Comparison of ENCODE assay signal across 20 cellular contexts in the genomic region with DNA sequence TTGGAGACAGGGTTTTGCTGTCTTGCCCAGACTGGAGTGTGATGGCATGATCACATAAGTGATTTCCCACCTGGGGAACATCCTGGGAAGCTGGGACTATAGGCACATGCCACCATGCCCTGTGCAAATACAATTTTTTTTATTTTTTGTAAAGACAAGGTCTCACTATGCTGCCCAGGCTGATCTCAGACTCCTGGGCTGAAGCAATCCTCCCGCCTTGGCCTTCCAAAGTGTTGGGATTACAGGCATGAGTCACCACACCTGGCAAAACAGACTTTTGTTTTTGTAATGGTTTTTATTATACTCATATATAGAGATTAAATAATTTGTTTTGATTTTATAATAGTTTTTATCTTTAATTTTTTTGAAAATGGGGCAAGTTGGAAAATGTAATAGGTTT. TPM values are rescaled to one million over a fixed set of nuclear protein-coding genes. Genes with fewer than 3 reads are reported as not detected.
DNase-seq lines count a peak whose midpoint lies in the region; ATAC-seq, FAIRE-seq and TF ChIP-seq lines count a peak whose summit lies in the region.
"Had no signal": no experiment of that assay in that cellular context is flagged by ENCODE, and none has a peak within 500 bp of the region (broad histone marks: within the 10 kb centered on the region; RNA-seq: fewer than 3 reads in every experiment).

No MANE protein-coding gene starts in this region.

- H3K9me3 ChIP-seq in small intestine (ENCODE audit: control insufficient read depth, low read depth), result no peaks in the 10 kb centered on the region
- H3K9me3 ChIP-seq: BLaER1 treated with 17β-estradiol and CSF1 and Interleukin-3, amounts not matched to agents 10 nM and 100 nM; SK-N-SH had no signal

- WGBS in small intestine, 3 donors, result 57 to 77% (median 62%) methylated on average over 1 of the region's 1 CpG

- peak; percentile 27 for DNase-seq in LHCN-M2 (ENCODE audit: low read depth)
- DNase-seq in bronchial epithelial cell (ENCODE audit: low read depth), result peak; percentile 21
- DNase-seq in fibroblast of the aortic adventitia (ENCODE audit: low read depth), result peak; percentile 41
- peak; percentile 35 for DNase-seq in small intestine
- DNase-seq in cerebellum (ENCODE audit: low spot score), result no peak
- DNase-seq: CD8-positive, alpha-beta T cell; DMS79; H7; KG1; NCI-H1092; NCI-H1436 treated with DMSO at 0.1 percent for 48 hours; NCI-H2029; NCI-H526; PC-3; RPMI8226; SHP77 treated with DMSO at 0.1 percent for 48 hours; SK-N-SH had no signal

- no peak for FAIRE-seq in bronchial epithelial cell (lab: Jason Lieb, UNC)
- FAIRE-seq in small intestine (lab: Jason Lieb, UNC), result no peak

- H3K4me3 ChIP-seq in bronchial epithelial cell (ENCODE audit: low read depth, low read length), result no peak overlapping the region
- H3K4me3 ChIP-seq in fibroblast of the aortic adventitia (ENCODE audit: low read depth, low read length), result no peak overlapping the region
- no peak overlapping the region for H3K4me3 ChIP-seq in small intestine (ENCODE audit: low read depth in 1 of 2, low read length in 2 of 2)
- H3K4me3 ChIP-seq: BLaER1 treated with 17β-estradiol and CSF1 and Interleukin-3, amounts not matched to agents 10 nM and 100 nM had no signal

- no peak overlapping the region for H3K27ac ChIP-seq in small intestine (ENCODE audit: low read depth in 1 of 2, low read length in 1 of 2)
- H3K27ac ChIP-seq: BLaER1 treated with 17β-estradiol and CSF1 and Interleukin-3, amounts not matched to agents 10 nM and 100 nM had no signal

- H3K4me1 ChIP-seq in small intestine (ENCODE audit: control insufficient read depth in 2 of 2, insufficient read depth in 1 of 2, low read depth in 1 of 2, low read length in 1 of 2), result peaks cover 0 to 2% of the 10 kb centered on the region in 2 donors

- TF ChIP-seq CTCF in bronchial epithelial cell (IDR thresholded peaks at IDR 0.05; ENCODE audit: insufficient read depth, low read length, severe bottlenecking) (no peak), fibroblast of the aortic adventitia (IDR thresholded peaks at IDR 0.05; ENCODE audit: insufficient read depth, low read length) (no peak)

- H3K36me3 ChIP-seq in bronchial epithelial cell (ENCODE audit: control insufficient read depth, insufficient read depth, low read length) (peaks cover 10% of the 10 kb centered on the region), small intestine (ENCODE audit: control insufficient read depth in 2 of 2, insufficient read depth in 2 of 2, low read length in 2 of 2) (peaks cover 0 to 4% of the 10 kb centered on the region in 2 donors)

- ATAC-seq in HG02885 (IDR thresholded peaks at IDR 0.05; ENCODE audit: poor library complexity, unreplicated experiment) (no peak), HG03469 (IDR thresholded peaks at IDR 0.05; ENCODE audit: unreplicated experiment) (no peak)
- ATAC-seq: CD8-positive, alpha-beta T cell; PC-3 had no signal

- H3K27me3 ChIP-seq in bronchial epithelial cell (ENCODE audit: control insufficient read depth, insufficient read depth, low read length) (no peaks in the 10 kb centered on the region), small intestine (ENCODE audit: control insufficient read depth in 2 of 2, insufficient read depth in 2 of 2, low read length in 2 of 2) (no peaks in the 10 kb centered on the region)
- H3K27me3 ChIP-seq: BLaER1 treated with 17β-estradiol and CSF1 and Interleukin-3, amounts not matched to agents 10 nM and 100 nM had no signal

RNA-seq across cellular contexts. Expression of gene DNAJC25, which starts 14.7 kb away (rescaled TPM):
- total RNA-seq in LHCN-M2 (2014; rRNA removed) (9.0 and 12.9 TPM in 2 replicates), bronchial epithelial cell (5.5 and 7.1 TPM in 2 replicates), fibroblast of the aortic adventitia (ENCODE audit: low replicate concordance) (12.7 and 18.7 TPM in 2 replicates), cerebellum (4.4 TPM)
- polyA plus RNA-seq in LHCN-M2 (2012), result 4.2 TPM
- 1 to 10 TPM; 2.7 to 8.7 (median 5.6) TPM for polyA plus RNA-seq in small intestine

RNA-seq across cellular contexts. Expression of gene GNG10, which starts 15.6 kb away (rescaled TPM):
- 117 and 122 TPM in 2 replicates for total RNA-seq in LHCN-M2 (2014; rRNA removed)
- polyA plus RNA-seq in LHCN-M2 (2012), result 32.5 TPM
- total RNA-seq in bronchial epithelial cell, result 39.0 and 78.7 TPM in 2 replicates
- total RNA-seq in fibroblast of the aortic adventitia (ENCODE audit: low replicate concordance), result 43.6 and 144 TPM in 2 replicates
- 10 to 100 TPM; 28.1 to 42.0 (median 39.4) TPM for polyA plus RNA-seq in small intestine
- 15.2 TPM for total RNA-seq in cerebellum

RNA-seq across cellular contexts. Expression of gene PTGR1, which starts 46.4 kb away (rescaled TPM):
- 82.7 and 89.7 TPM in 2 replicates for total RNA-seq in LHCN-M2 (2014; rRNA removed)
- polyA plus RNA-seq in LHCN-M2 (2012), result 93.9 TPM
- 67.9 and 70.4 TPM in 2 replicates for total RNA-seq in bronchial epithelial cell
- 76.0 and 88.4 TPM in 2 replicates for total RNA-seq in fibroblast of the aortic adventitia (ENCODE audit: low replicate concordance)
- polyA plus RNA-seq in small intestine, result 1,000 to 10,000 TPM in 1 of 3 donors, 100 to 1,000 TPM in 2; 128 to 1,002 (median 433) TPM
- total RNA-seq in cerebellum, result 21.3 TPM
- total RNA-seq: CD8-positive, alpha-beta T cell had no signal
